In genomic region chr13:39530996-39531395, GRCh38 we compare ENCODE assay signal across 13 cellular contexts.
"Had no signal": no experiment of that assay in that cellular context is flagged by ENCODE, and none has a peak within 500 bp of the region (broad histone marks: within the 10 kb centered on the region; RNA-seq: fewer than 3 reads in every experiment).

No MANE protein-coding gene starts in this region.

- DNase-seq: activated CD4-positive, alpha-beta memory T cell treated with anti-CD3 and anti-CD28 coated beads, Interleukin-2, amount 10 ng/mL, durations not matched to agents 7 days and 5 days; activated CD4-positive, alpha-beta T cell treated with anti-CD3 and anti-CD28 coated beads for 36 hours; activated gamma-delta T cell treated with Interleukin-2 at 50 U/mL for 16 hours; activated naive CD8-positive, alpha-beta T cell treated with anti-CD3 and anti-CD28 coated beads for 36 hours; activated T-cell treated with anti-CD3 and anti-CD28 coated beads, Interleukin-2, amount 50 U/mL, for 48 hours; anterior cingulate cortex; immature natural killer cell; left colon; naive thymus-derived CD4-positive, alpha-beta T cell; posterior cingulate gyrus had no signal

- H3K4me3 ChIP-seq: tibial nerve had no signal

- ATAC-seq: activated CD4-positive, alpha-beta T cell treated with anti-CD3 and anti-CD28 coated beads for 36 hours; esophagus mucosa; left colon; naive thymus-derived CD4-positive, alpha-beta T cell; stimulated activated effector memory CD8-positive, alpha-beta T cell treated with anti-CD3 and anti-CD28 coated beads, Interleukin-12 subunit alpha, Interleukin-12 subunit beta, amount 100 ng/mL, for 72 hours had no signal
